9 cellular contexts compared by ENCODE assay signal in genomic region chr2:100321181-100321880, GRCh38. TPM values are rescaled to one million over a fixed set of nuclear protein-coding genes. Genes with fewer than 3 reads are reported as not detected.
A peak's percentile ranks its signal among the peaks of the same experiment; 100 is the strongest.
DNase-seq lines count a peak whose midpoint lies in the region; ATAC-seq, FAIRE-seq and TF ChIP-seq lines count a peak whose summit lies in the region.
"Had no signal": no experiment of that assay in that cellular context is flagged by ENCODE, and none has a peak within 500 bp of the region (broad histone marks: within the 10 kb centered on the region; RNA-seq: fewer than 3 reads in every experiment).

No MANE protein-coding gene starts in this region.

- H3K4me2 ChIP-seq in astrocyte (ENCODE audit: low read length), result peak overlapping the region; percentile 83

- no peaks in the 10 kb centered on the region for H3K79me2 ChIP-seq in astrocyte (ENCODE audit: insufficient read depth, low read length)

- no peak for FAIRE-seq in astrocyte (lab: Jason Lieb, UNC)

- H2AFZ ChIP-seq in astrocyte (ENCODE audit: low read depth, low read length), result peak overlapping the region; percentile 72

- 1 to 2% methylated on average over 79 of the region's 79 CpGs for WGBS in sigmoid colon, 2 donors

- H3K9me3 ChIP-seq in astrocyte (ENCODE audit: insufficient read depth, low read depth, low read length) (peaks cover 5% of the 10 kb centered on the region), sigmoid colon (no peaks in the 10 kb centered on the region)

- no peak for TF ChIP-seq EP300 in sigmoid colon (IDR thresholded peaks at IDR 0.05)

- H3K9me3 Mint-ChIP-seq in astrocyte (ENCODE audit: unreplicated experiment), result peaks cover 15% of the 10 kb centered on the region

- H4K20me1 ChIP-seq in astrocyte (ENCODE audit: insufficient read depth, low read length), result no peaks in the 10 kb centered on the region

- peak; percentile 41 for TF ChIP-seq CTCF in LNCaP clone FGC (IDR thresholded peaks at IDR 0.05; ENCODE audit: control insufficient read depth, extremely low read depth, insufficient read depth)
- no peak for TF ChIP-seq CTCF in astrocyte (IDR thresholded peaks at IDR 0.05; ENCODE audit: insufficient read depth, low read depth, low read length)
- peak in 3 of 4 experiments; percentile 8 to 42 (median 38) for TF ChIP-seq CTCF in sigmoid colon (IDR thresholded peaks at IDR 0.05)

- no peak overlapping the region for H3K9ac ChIP-seq in astrocyte (ENCODE audit: low read length)

- no peaks in the 10 kb centered on the region for H3K4me1 ChIP-seq in astrocyte (ENCODE audit: insufficient read depth, low read length)
- peaks cover 0 to 19% (median 12%) of the 10 kb centered on the region in 4 donors for H3K4me1 ChIP-seq in sigmoid colon

- DNase-seq in DMS153 treated with DMSO at 0.1 percent for 48 hours (lab: John Stamatoyannopoulos, UW; ENCODE audit: unreplicated experiment) (peak; percentile 32), LNCaP clone FGC (ENCODE audit: low read depth) (no peak), astrocyte (ENCODE audit: low read depth) (peak; percentile 48), sigmoid colon (no peak), NCI-H82 (lab: John Stamatoyannopoulos, UW) (no peak)

- H3K4me3 Mint-ChIP-seq in astrocyte (ENCODE audit: unreplicated experiment), result peak overlapping the region; percentile 73

- H3K36me3 Mint-ChIP-seq in astrocyte (ENCODE audit: low read depth, unreplicated experiment), result no peaks in the 10 kb centered on the region

- H3K27ac ChIP-seq in astrocyte (ENCODE audit: low read depth, low read length), result no peak overlapping the region
- peak overlapping the region; percentile 84 to 91 (median 86) for H3K27ac ChIP-seq in sigmoid colon

- peaks cover 48% of the 10 kb centered on the region for H3K27me3 Mint-ChIP-seq in astrocyte (ENCODE audit: low read depth, unreplicated experiment)

- TF ChIP-seq POLR2A in sigmoid colon (IDR thresholded peaks at IDR 0.05) (no peak), GM18505 (IDR thresholded peaks at IDR 0.05; ENCODE audit: borderline replicate concordance, extremely low read depth, insufficient read depth, insufficient read length) (no peak)

- no peaks in the 10 kb centered on the region for H3K36me3 ChIP-seq in astrocyte (ENCODE audit: insufficient read depth, low read length)
- H3K36me3 ChIP-seq in sigmoid colon, result no peaks in the 10 kb centered on the region

- H3K27me3 ChIP-seq in astrocyte (ENCODE audit: insufficient read depth, low read length) (peaks cover 46% of the 10 kb centered on the region), sigmoid colon (peaks cover 0 to 5% (median 0%) of the 10 kb centered on the region in 3 donors)

- intact Hi-C loops in sigmoid colon (cut with DNase I), result loop anchor here (5.0 kb wide), 1 partner anchor 46 kb away; no protein-coding TSS in a partner anchor

- ATAC-seq in GM18505 (IDR thresholded peaks at IDR 0.05; ENCODE audit: unreplicated experiment) (no peak), HG02840 (IDR thresholded peaks at IDR 0.05; ENCODE audit: low FRiP score, unreplicated experiment) (no peak)

- H3K4me1 Mint-ChIP-seq in astrocyte (ENCODE audit: low read depth, unreplicated experiment), result no peaks in the 10 kb centered on the region

- H3K27ac Mint-ChIP-seq in astrocyte (ENCODE audit: unreplicated experiment), result no peak overlapping the region

- H3K4me3 ChIP-seq in LNCaP clone FGC (ENCODE audit: low read depth, low read length) (peak overlapping the region; percentile 52), astrocyte (ENCODE audit: insufficient read depth, low read depth, low read length) (peak overlapping the region; percentile 52), iPS-11a (ENCODE audit: low read depth, low read length) (peak overlapping the region; percentile 25), sigmoid colon (peak overlapping the region; percentile 47 to 80 (median 64))

RNA-seq across cellular contexts. Expression of gene LONRF2, which starts 1.0 kb away (rescaled TPM):
- 0.45 and 0.62 TPM in 2 replicates for total RNA-seq in astrocyte
- 10 to 100 TPM; 14.6 to 25.8 (median 18.6) TPM for total RNA-seq in sigmoid colon
- polyA plus RNA-seq in sigmoid colon, result under 1 TPM; under 0.01 to 0.89 (median under 0.01) TPM
- total RNA-seq: pulmonary artery endothelial cell had no signal

Comparison
In these comparisons a context has a peak if more than half of its experiments do, and no peak if none do; other contexts are left out.
1. DNase-seq: peak in DMS153 treated with DMSO at 0.1 percent for 48 hours (single experiment) and astrocyte (single experiment); none in LNCaP clone FGC (single experiment), sigmoid colon (single experiment) and NCI-H82 (single experiment).
2. Peak in every context shown above with its lines, with median percentiles within 50 percentile points of each other: H3K4me3 ChIP-seq.